In genomic region chr12:11822071-11822818, GRCh38 we compare ENCODE assay signal across 8 cellular contexts.
A peak's percentile ranks its signal among the peaks of the same experiment; 100 is the strongest.
DNase-seq lines count a peak whose midpoint lies in the region; ATAC-seq and TF ChIP-seq lines count a peak whose summit lies in the region.

No MANE protein-coding gene starts in this region.

- no peak for TF ChIP-seq POLR2A in esophagus squamous epithelium (IDR thresholded peaks at IDR 0.05)

- H3K4me3 ChIP-seq in esophagus squamous epithelium, result no peak overlapping the region

- intact Hi-C loops in esophagus squamous epithelium (cut with DNase I), result no loop called here

- peak overlapping the region in 3 of 4 donors; percentile 17 to 77 (median 59) for H3K27ac ChIP-seq in esophagus squamous epithelium

- H3K27me3 ChIP-seq in esophagus squamous epithelium, result no peaks in the 10 kb centered on the region

- H3K36me3 ChIP-seq in esophagus squamous epithelium, result peaks cover 0 to 12% (median 0%) of the 10 kb centered on the region in 3 donors

- ATAC-seq in GM18907 (IDR thresholded peaks at IDR 0.05; ENCODE audit: unreplicated experiment) (peak; percentile 62), HG03457 (IDR thresholded peaks at IDR 0.05; ENCODE audit: unreplicated experiment) (peak; percentile 41)

- H3K9me3 ChIP-seq in esophagus squamous epithelium, result no peaks in the 10 kb centered on the region

- WGBS in esophagus squamous epithelium, 2 donors, result 18 to 22% methylated on average over 12 to 15 of the region's 15 CpGs

- no peak for TF ChIP-seq CTCF in esophagus squamous epithelium (IDR thresholded peaks at IDR 0.05)

- H3K4me1 ChIP-seq in esophagus squamous epithelium, result peaks cover 15 to 57% (median 24%) of the 10 kb centered on the region in 3 donors

- DNase-seq in activated CD4-positive, alpha-beta T cell treated with anti-CD3 and anti-CD28 coated beads, Interleukin-2, amount 50 U/mL, for 4 hours, result peak; percentile 55 to 56
- no peak for DNase-seq in esophagus squamous epithelium (lab: John Stamatoyannopoulos, UW)
- DNase-seq in stimulated activated CD4-positive, alpha-beta T cell treated with anti-CD3 and anti-CD28 coated beads, Interleukin-4, amount 100 ng/mL, for 1 hour, result peak; percentile 66
- no peak for DNase-seq in NOMO-1 (lab: John Stamatoyannopoulos, UW; ENCODE audit: unreplicated experiment in 2 of 2)
- no peak for DNase-seq in NCI-H2227 (lab: John Stamatoyannopoulos, UW; ENCODE audit: unreplicated experiment)
- DNase-seq in DMS114 treated with DMSO at 0.1 percent for 48 hours (lab: John Stamatoyannopoulos, UW; ENCODE audit: unreplicated experiment), result no peak

Comparison
In these comparisons a context has a peak if more than half of its experiments do, and no peak if none do; other contexts are left out.
1. DNase-seq: peak in activated CD4-positive, alpha-beta T cell treated with anti-CD3 and anti-CD28 coated beads, Interleukin-2, amount 50 U/mL, for 4 hours (2 of 2) and stimulated activated CD4-positive, alpha-beta T cell treated with anti-CD3 and anti-CD28 coated beads, Interleukin-4, amount 100 ng/mL, for 1 hour (single experiment); none in esophagus squamous epithelium (single experiment), NOMO-1 (0 of 2), NCI-H2227 (single experiment) and DMS114 treated with DMSO at 0.1 percent for 48 hours (single experiment).